ENCODE assay signal across 1 cellular context in the genomic region with DNA sequence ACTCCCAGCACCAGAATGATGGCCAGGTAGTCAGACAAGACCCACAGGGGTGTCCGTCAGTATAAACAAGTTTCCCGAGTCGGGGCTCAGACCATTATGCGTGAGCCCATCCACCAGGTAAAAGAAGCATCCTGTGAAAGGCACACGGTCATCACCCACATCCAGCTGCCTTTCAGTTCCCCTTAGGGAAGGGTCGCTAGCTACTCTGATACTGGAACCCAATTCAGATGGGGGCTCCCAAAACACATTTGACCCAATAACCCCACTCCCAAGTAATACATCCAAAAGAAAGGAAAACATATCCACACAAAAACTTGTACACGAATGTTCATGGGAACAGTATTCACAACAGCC.
TF ChIP-seq lines count a peak whose summit lies in the region.

No MANE protein-coding gene starts in this region.

TF ChIP-seq in SK-N-SH treated with all-trans-retinoic acid at 6 μM for 48 hours, 23 proteins besides CTCF, POLR2A, EP300 and RAD21 (continued from another document):
- TF ChIP-seq, protein P1, sequence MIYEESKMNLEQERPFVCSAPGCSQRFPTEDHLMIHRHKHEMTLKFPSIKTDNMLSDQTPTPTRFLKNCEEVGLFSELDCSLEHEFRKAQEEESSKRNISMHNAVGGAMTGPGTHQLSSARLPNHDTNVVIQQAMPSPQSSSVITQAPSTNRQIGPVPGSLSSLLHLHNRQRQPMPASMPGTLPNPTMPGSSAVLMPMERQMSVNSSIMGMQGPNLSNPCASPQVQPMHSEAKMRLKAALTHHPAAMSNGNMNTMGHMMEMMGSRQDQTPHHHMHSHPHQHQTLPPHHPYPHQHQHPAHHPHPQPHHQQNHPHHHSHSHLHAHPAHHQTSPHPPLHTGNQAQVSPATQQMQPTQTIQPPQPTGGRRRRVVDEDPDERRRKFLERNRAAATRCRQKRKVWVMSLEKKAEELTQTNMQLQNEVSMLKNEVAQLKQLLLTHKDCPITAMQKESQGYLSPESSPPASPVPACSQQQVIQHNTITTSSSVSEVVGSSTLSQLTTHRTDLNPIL (CRISPR knock-in tag; IDR thresholded peaks at IDR 0.05; ENCODE audit: low read depth): no peak
- TF ChIP-seq ESRRG (CRISPR knock-in tag; IDR thresholded peaks at IDR 0.05): no peak
- TF ChIP-seq, protein P2, sequence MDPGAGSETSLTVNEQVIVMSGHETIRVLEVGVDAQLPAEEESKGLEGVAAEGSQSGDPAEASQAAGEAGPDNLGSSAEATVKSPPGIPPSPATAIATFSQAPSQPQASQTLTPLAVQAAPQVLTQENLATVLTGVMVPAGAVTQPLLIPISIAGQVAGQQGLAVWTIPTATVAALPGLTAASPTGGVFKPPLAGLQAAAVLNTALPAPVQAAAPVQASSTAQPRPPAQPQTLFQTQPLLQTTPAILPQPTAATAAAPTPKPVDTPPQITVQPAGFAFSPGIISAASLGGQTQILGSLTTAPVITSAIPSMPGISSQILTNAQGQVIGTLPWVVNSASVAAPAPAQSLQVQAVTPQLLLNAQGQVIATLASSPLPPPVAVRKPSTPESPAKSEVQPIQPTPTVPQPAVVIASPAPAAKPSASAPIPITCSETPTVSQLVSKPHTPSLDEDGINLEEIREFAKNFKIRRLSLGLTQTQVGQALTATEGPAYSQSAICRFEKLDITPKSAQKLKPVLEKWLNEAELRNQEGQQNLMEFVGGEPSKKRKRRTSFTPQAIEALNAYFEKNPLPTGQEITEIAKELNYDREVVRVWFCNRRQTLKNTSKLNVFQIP (CRISPR knock-in tag; IDR thresholded peaks at IDR 0.05; ENCODE audit: borderline replicate concordance, low read depth): no peak
- TF ChIP-seq ZFP3 (CRISPR knock-in tag; IDR thresholded peaks at IDR 0.05): no peak
